In the genomic region with DNA sequence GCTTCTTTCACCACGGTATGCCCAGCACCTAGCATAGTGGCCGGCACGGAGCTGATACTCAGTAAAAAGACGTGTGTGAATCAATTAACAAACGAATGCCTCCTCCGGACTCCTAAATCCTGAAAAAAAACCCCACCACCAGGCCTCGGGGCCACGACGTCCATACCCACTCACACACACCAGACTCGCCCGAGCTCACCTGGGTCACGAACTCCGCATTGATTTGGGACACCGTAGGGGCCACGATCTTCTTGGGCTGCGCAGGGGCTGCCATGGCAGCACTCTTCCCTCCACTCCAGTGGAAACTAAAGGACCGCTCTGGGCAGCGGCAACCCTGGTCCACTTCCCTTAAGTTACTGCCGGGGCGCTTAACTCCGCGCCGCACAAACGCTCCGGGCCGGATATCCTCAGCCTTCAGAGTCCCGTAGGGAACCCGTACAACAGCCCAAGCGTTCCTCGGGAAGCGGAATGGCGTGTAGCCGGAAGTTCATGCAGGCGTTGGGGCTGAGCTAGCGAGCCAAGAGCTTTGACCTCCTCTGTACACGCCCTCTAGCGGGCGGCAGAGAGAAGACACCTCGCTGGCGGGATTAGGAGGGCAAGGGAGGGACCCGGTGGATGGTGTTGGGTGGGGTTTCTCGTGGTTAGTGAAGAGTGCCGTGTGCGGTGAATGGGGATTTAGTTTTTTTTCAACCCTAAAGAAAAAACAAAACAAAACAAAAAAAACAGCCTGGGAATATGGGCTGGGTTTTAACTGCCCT, we compare ENCODE assay signal across 8 cellular contexts. TPM values are rescaled to one million over a fixed set of nuclear protein-coding genes. Genes with fewer than 3 reads are reported as not detected.
DNase-seq lines count a peak whose midpoint lies in the region; ATAC-seq, FAIRE-seq and TF ChIP-seq lines count a peak whose summit lies in the region.

A gene (minus strand): TSS at position 403 of the 758 bp plus-strand sequence. CDS start 129 bp downstream, at position 274.

- no peaks in the 10 kb centered on the region for H3F3A ChIP-seq in OCI-LY1 (ENCODE audit: insufficient read depth, low read length)

- H3K9ac ChIP-seq in OCI-LY1 (ENCODE audit: low read length) (peak within 1 kb of the TSS; percentile 87), endothelial cell of umbilical vein (replicated peaks; ENCODE audit: extremely low read depth, insufficient read depth, low read length) (peak within 1 kb of the TSS; percentile 84)

- peaks cover 30% of the 10 kb centered on the region for H3K79me2 ChIP-seq in OCI-LY1 (ENCODE audit: insufficient read depth, low read length)
- peaks cover 45% of the 10 kb centered on the region for H3K79me2 ChIP-seq in endothelial cell of umbilical vein (ENCODE audit: control insufficient read depth, insufficient read depth, low read length)

- TF ChIP-seq CTCF in OCI-LY1 (IDR thresholded peaks at IDR 0.05; ENCODE audit: low read length): peak; percentile 83
- peak; percentile 68 to 93 for TF ChIP-seq CTCF in endothelial cell of umbilical vein (IDR thresholded peaks at IDR 0.05; ENCODE audit: extremely low read depth in 1 of 2, insufficient read depth in 1 of 2, low read depth in 1 of 2, low read length in 2 of 2)

- H3K9me1 ChIP-seq in endothelial cell of umbilical vein (replicated peaks; ENCODE audit: control insufficient read depth, extremely low read depth, insufficient read depth, low read length): no peaks in the 10 kb centered on the region

- DNase-seq in DMS 273 treated with DMSO at 0.1 percent for 48 hours (lab: John Stamatoyannopoulos, UW) (peak; percentile 85), HuH-7 (ENCODE audit: low spot score) (peak; percentile 77), endothelial cell of umbilical vein (ENCODE audit: low read depth, low spot score) (peak; percentile 98), middle frontal gyrus (ENCODE audit: extremely low spot score, low spot score) (peak; percentile 97)
- DNase-seq in activated CD8-positive, alpha-beta memory T cell treated with anti-CD3 and anti-CD28 coated beads, Interleukin-2, amount 50 U/mL, for 4 hours: peak; percentile 90
- peak; percentile 82 to 86 for DNase-seq in stimulated activated CD8-positive, alpha-beta memory T cell treated with anti-CD3 and anti-CD28 coated beads, Interleukin-2, amount 100 ng/mL, for 48 hours (ENCODE audit: low read depth in 2 of 2)

- intact Hi-C loops in endothelial cell of umbilical vein (cut with micrococcal nuclease): loop anchor here (1.0 to 2.0 kb wide), 2 partner anchors 19 to 349 kb away; a partner anchor contains a TSS

- no peak within 1 kb of the TSS for H2AFZ ChIP-seq in OCI-LY1 (ENCODE audit: low read length)
- H2AFZ ChIP-seq in endothelial cell of umbilical vein (ENCODE audit: low read depth, low read length): peak within 1 kb of the TSS; percentile 85

- CTCF ChIA-PET in endothelial cell of umbilical vein (lab: Charles Lee): interaction anchor here (0.6 to 6.6 kb wide), 21 partner anchors 9 to 359 kb away, joined by 3 to 82 read pairs (median 4); a partner anchor contains a TSS

- no peaks in the 10 kb centered on the region for H3K9me2 ChIP-seq in OCI-LY1 (ENCODE audit: low read depth, low read length)

- 0 out of 2 replicates have a peak, but pooled peaks cover 1% of the 10 kb centered on the region for H3K36me3 ChIP-seq in OCI-LY1 (ENCODE audit: insufficient read depth, low read length)
- H3K36me3 ChIP-seq in endothelial cell of umbilical vein (ENCODE audit: control insufficient read depth in 2 of 2, extremely low read depth in 1 of 2, insufficient read depth in 2 of 2, low read length in 2 of 2): no peaks in the 10 kb centered on the region

- no peak within 1 kb of the TSS for H3K27ac ChIP-seq in OCI-LY1 (ENCODE audit: low read depth, low read length, poor library complexity, severe bottlenecking)
- H3K27ac ChIP-seq in endothelial cell of umbilical vein (ENCODE audit: insufficient read depth, low read depth, low read length): peak within 1 kb of the TSS; percentile 46

- H4K20me1 ChIP-seq in OCI-LY1 (ENCODE audit: insufficient read depth, low read length) (no peaks in the 10 kb centered on the region), endothelial cell of umbilical vein (replicated peaks; ENCODE audit: control insufficient read depth, extremely low read depth, insufficient read depth, low read length) (no peaks in the 10 kb centered on the region)

- POLR2A ChIA-PET in endothelial cell of umbilical vein (lab: Charles Lee): interaction anchor here (0.6 to 1.6 kb wide), 6 partner anchors 11 to 348 kb away, joined by 3 to 30 read pairs (median 4); a partner anchor contains a TSS

- peak; percentile 93 for FAIRE-seq in endothelial cell of umbilical vein (lab: Jason Lieb, UNC)

- peak; percentile 98 for ATAC-seq in GM21515 (IDR thresholded peaks at IDR 0.05; ENCODE audit: unreplicated experiment)

- dilution Hi-C loops in endothelial cell of umbilical vein (cut with MboI; ENCODE audit: extremely low pct_ligation_motif_present, low sequenced_read_pairs): no loop called here

- H3K4me3 ChIP-seq in OCI-LY1 (ENCODE audit: low read depth, low read length, poor library complexity, severe bottlenecking) (peak within 1 kb of the TSS; percentile 80), endothelial cell of umbilical vein (replicated peaks in 1 of 3; ENCODE audit: insufficient read depth in 1 of 3, low read depth in 1 of 3, low read length in 3 of 3) (peak within 1 kb of the TSS; percentile 56 to 98 (median 95))

- H3K4me2 ChIP-seq in OCI-LY1 (ENCODE audit: low read length) (peak within 1 kb of the TSS; percentile 98), endothelial cell of umbilical vein (ENCODE audit: insufficient read depth, low read length) (peak within 1 kb of the TSS; percentile 99)

- H3K9me3 ChIP-seq in OCI-LY1 (ENCODE audit: low read length) (no peaks in the 10 kb centered on the region), endothelial cell of umbilical vein (replicated peaks; ENCODE audit: control insufficient read depth, insufficient read depth, low read length) (no peaks in the 10 kb centered on the region)

- peak; percentile 83 for TF ChIP-seq POLR2A in endothelial cell of umbilical vein (IDR thresholded peaks at IDR 0.05; ENCODE audit: low read depth, low read length)

- H3K4me1 ChIP-seq in OCI-LY1 (ENCODE audit: insufficient read depth, low read length, severe bottlenecking): peaks cover 14% of the 10 kb centered on the region
- peaks cover 11% of the 10 kb centered on the region for H3K4me1 ChIP-seq in endothelial cell of umbilical vein (ENCODE audit: control insufficient read depth, extremely low read depth, insufficient read depth, low read length)

- H3K27me3 ChIP-seq in OCI-LY1 (ENCODE audit: insufficient read depth, low read length) (no peaks in the 10 kb centered on the region), endothelial cell of umbilical vein (ENCODE audit: control insufficient read depth in 2 of 2, insufficient read depth in 2 of 2, low read length in 2 of 2) (no peaks in the 10 kb centered on the region)

- BruUV-seq in endothelial cell of umbilical vein (replicated peaks; lab: Mats Ljungman, UMichigan): TSS peak; percentile 68

TF ChIP-seq in endothelial cell of umbilical vein, 7 proteins besides CTCF, POLR2A, EP300 and RAD21:
- TF ChIP-seq, protein P1, sequence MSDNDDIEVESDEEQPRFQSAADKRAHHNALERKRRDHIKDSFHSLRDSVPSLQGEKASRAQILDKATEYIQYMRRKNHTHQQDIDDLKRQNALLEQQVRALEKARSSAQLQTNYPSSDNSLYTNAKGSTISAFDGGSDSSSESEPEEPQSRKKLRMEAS (IDR thresholded peaks at IDR 0.05; ENCODE audit: insufficient read depth, insufficient read length): peak; percentile 53
- TF ChIP-seq POLR2AphosphoS5 (IDR thresholded peaks at IDR 0.05; ENCODE audit: insufficient read depth, low read depth, low read length) (peak; percentile 94), FOS (IDR thresholded peaks at IDR 0.05; ENCODE audit: borderline replicate concordance, insufficient read depth, low read length) (no peak), EZH2 (IDR thresholded peaks at IDR 0.05; ENCODE audit: borderline replicate concordance, low read depth, low read length, severe bottlenecking) (no peak)
TF ChIP-seq in endothelial cell of umbilical vein: peak in this region for 2.

RNA-seq across cellular contexts. Expression of the gene that starts here (rescaled TPM):
- total RNA-seq in endothelial cell of umbilical vein: 37.5 and 37.7 TPM in 2 replicates
- polyA plus RNA-seq in endothelial cell of umbilical vein: 18.7 and 18.9 TPM in 2 replicates
- polyA plus RNA-seq in endothelial cell of umbilical vein (2011; cell fraction: cytosol; rRNA removed): 23.0 and 24.3 TPM in 2 replicates
- polyA plus RNA-seq in endothelial cell of umbilical vein (2011; cell fraction: nucleus; rRNA removed): 58.3 and 78.1 TPM in 2 replicates
- polyA plus RNA-seq in endothelial cell of umbilical vein (2012): 14.1 and 21.0 TPM in 2 replicates
- 34.3 and 34.4 TPM in 2 replicates for polyA minus RNA-seq in endothelial cell of umbilical vein
- polyA minus RNA-seq in endothelial cell of umbilical vein (2011; cell fraction: cytosol; rRNA and poly(A)+ RNA removed): 25.4 TPM
- 64.2 and 98.2 TPM in 2 replicates for polyA minus RNA-seq in endothelial cell of umbilical vein (2011; cell fraction: nucleus; rRNA and poly(A)+ RNA removed)
